Comparison of ENCODE assay signal across 1 cellular context in genomic region chr11:76822406-76822805, GRCh38.
TF ChIP-seq lines count a peak whose summit lies in the region.

No MANE protein-coding gene starts in this region.

TF ChIP-seq in K562, 482 proteins besides CTCF, POLR2A, EP300 and RAD21 (continued from another document and continues in another):
- TF ChIP-seq ZBTB34 (CRISPR knock-in tag; IDR thresholded peaks at IDR 0.05) (no peak), ZNF174 (CRISPR knock-in tag; IDR thresholded peaks at IDR 0.05) (no peak), CREB5 (CRISPR knock-in tag; IDR thresholded peaks at IDR 0.05) (no peak), NR0B1 (IDR thresholded peaks at IDR 0.05; ENCODE audit: partially characterized antibody) (no peak), ARNT (IDR thresholded peaks at IDR 0.05) (0 out of 4 replicates have a peak, but pooled peaks of 1 of the 2 experiments have one; percentile 39), ARID3B (CRISPR knock-in tag; IDR thresholded peaks at IDR 0.05; ENCODE audit: borderline replicate concordance) (no peak), HDAC2 (IDR thresholded peaks at IDR 0.05) (peak; percentile 59; the same call in 1 of the 2 replicates), NBN (IDR thresholded peaks at IDR 0.05; ENCODE audit: low read depth) (peak; percentile 74), CBX2 (IDR thresholded peaks at IDR 0.05; ENCODE audit: insufficient read depth, low read length, poor library complexity, severe bottlenecking) (no peak), NFIC (IDR thresholded peaks at IDR 0.05) (no peak), ZFP91 (CRISPR knock-in tag; IDR thresholded peaks at IDR 0.05) (no peak), YY1 (IDR thresholded peaks at IDR 0.05; ENCODE audit: borderline replicate concordance in 1 of 3, control insufficient read depth in 1 of 3, extremely low read depth in 1 of 3, insufficient read depth in 3 of 3, insufficient read length in 1 of 3, insufficient replicate concordance in 2 of 3, low read depth in 1 of 3, low read length in 2 of 3) (no peak), MNT (conservative IDR thresholded peaks at IDR 0.05) (no peak), CEBPB (tag; IDR thresholded peaks at IDR 0.05) (peak; percentile 71), FOXM1 (IDR thresholded peaks at IDR 0.05; ENCODE audit: low read depth) (0 out of 2 replicates have a peak, but pooled peaks have one; percentile 12), FOXM1 (CRISPR knock-in tag; IDR thresholded peaks at IDR 0.05; ENCODE audit: low read depth) (no peak), MAFG (tag; conservative IDR thresholded peaks at IDR 0.05) (0 out of 2 replicates have a peak, but pooled peaks have one; percentile 5), EHMT2 (IDR thresholded peaks at IDR 0.05) (0 out of 2 replicates have a peak, but pooled peaks have one; percentile 31), IRF2 (CRISPR knock-in tag; IDR thresholded peaks at IDR 0.05) (no peak), ZNF407 (IDR thresholded peaks at IDR 0.05; ENCODE audit: low read depth) (0 out of 2 replicates have a peak, but pooled peaks have one; percentile 38), SMAD1 (IDR thresholded peaks at IDR 0.05; ENCODE audit: low read depth, low read length, partially characterized antibody) (no peak), CREBBP (IDR thresholded peaks at IDR 0.05; ENCODE audit: low read depth, low read length) (no peak), ZNF778 (CRISPR knock-in tag; IDR thresholded peaks at IDR 0.05) (no peak), MTA2 (IDR thresholded peaks at IDR 0.05; ENCODE audit: low read depth) (peak; percentile 9; the same call in 1 of the 2 replicates), FOS (IDR thresholded peaks at IDR 0.05; ENCODE audit: extremely low read depth, insufficient read length) (no peak), USF2 (CRISPR knock-in tag; IDR thresholded peaks at IDR 0.05) (no peak), C11orf30 (IDR thresholded peaks at IDR 0.05; ENCODE audit: low read depth) (0 out of 2 replicates have a peak, but pooled peaks have one; percentile 19), LCOR (CRISPR knock-in tag; IDR thresholded peaks at IDR 0.05) (no peak), CHCHD3 (CRISPR knock-in tag; IDR thresholded peaks at IDR 0.05) (no peak), ARID4B (CRISPR knock-in tag; IDR thresholded peaks at IDR 0.05) (no peak), ATF7 (IDR thresholded peaks at IDR 0.05) (peak; percentile 36; the same call in 1 of the 2 replicates)
